8 cellular contexts compared by ENCODE assay signal in genomic region chr9:136991993-136992818, GRCh38. TPM values are rescaled to one million over a fixed set of nuclear protein-coding genes. Genes with fewer than 3 reads are reported as not detected.
DNase-seq lines count a peak whose midpoint lies in the region; ATAC-seq and TF ChIP-seq lines count a peak whose summit lies in the region.

Gene PAXX, plus strand, starts transcription at chr9:136992422. Its CDS starts 22 bp downstream, at chr9:136992444.

- H3K9me3 Mint-ChIP-seq in nephron progenitor cell = peaks cover 18% of the 10 kb centered on the region
- no peaks in the 10 kb centered on the region for H3K9me3 Mint-ChIP-seq in stimulated activated naive CD8-positive, alpha-beta T cell treated with anti-CD3 and anti-CD28 coated beads, Interleukin-15, Interleukin-2, amounts not matched to agents 100 ng/mL and 50 ng/mL, for 24 hours

- no peaks in the 10 kb centered on the region for H4K20me1 ChIP-seq in KMS-11 (ENCODE audit: insufficient read depth)

- H3K27ac Mint-ChIP-seq in nephron progenitor cell = no peak within 1 kb of the TSS
- H3K27ac Mint-ChIP-seq in stimulated activated naive CD8-positive, alpha-beta T cell treated with anti-CD3 and anti-CD28 coated beads, Interleukin-15, Interleukin-2, amounts not matched to agents 100 ng/mL and 50 ng/mL, for 24 hours = peak within 1 kb of the TSS; percentile 70

- TF ChIP-seq CTCF in KMS-11 (conservative IDR thresholded peaks at IDR 0.05; ENCODE audit: low read depth, low read length) (no peak), RWPE2 (IDR thresholded peaks at IDR 0.05; ENCODE audit: poor library complexity, severe bottlenecking) (no peak), fibroblast of the aortic adventitia (IDR thresholded peaks at IDR 0.05; ENCODE audit: insufficient read depth, low read length) (no peak), nephron progenitor cell (IDR thresholded peaks at IDR 0.05) (no peak)

- H3K4me1 Mint-ChIP-seq in nephron progenitor cell = peaks cover 25% of the 10 kb centered on the region
- H3K4me1 Mint-ChIP-seq in stimulated activated naive CD8-positive, alpha-beta T cell treated with anti-CD3 and anti-CD28 coated beads, Interleukin-15, Interleukin-2, amounts not matched to agents 100 ng/mL and 50 ng/mL, for 24 hours (ENCODE audit: low read depth) = peaks cover 25% of the 10 kb centered on the region

- H3K27me3 Mint-ChIP-seq in nephron progenitor cell (ENCODE audit: low read depth, poor library complexity) = peaks cover 28% of the 10 kb centered on the region
- H3K27me3 Mint-ChIP-seq in stimulated activated naive CD8-positive, alpha-beta T cell treated with anti-CD3 and anti-CD28 coated beads, Interleukin-15, Interleukin-2, amounts not matched to agents 100 ng/mL and 50 ng/mL, for 24 hours = peaks cover 7% of the 10 kb centered on the region

- peak within 1 kb of the TSS; percentile 89 for H3K4me2 ChIP-seq in KMS-11

- no peaks in the 10 kb centered on the region for H3K9me3 ChIP-seq in RWPE2 (ENCODE audit: severe bottlenecking)

- H3K4me3 ChIP-seq in KMS-11 (IDR thresholded peaks at IDR 0.05; ENCODE audit: insufficient read depth, low read depth, low read length) (no peak within 1 kb of the TSS), RWPE2 (ENCODE audit: severe bottlenecking) (peak within 1 kb of the TSS; percentile 47), fibroblast of the aortic adventitia (ENCODE audit: low read depth, low read length) (peak within 1 kb of the TSS; percentile 74)

- H3K36me3 ChIP-seq in KMS-11 (ENCODE audit: insufficient read depth) = no peaks in the 10 kb centered on the region
- H3K36me3 ChIP-seq in RWPE2 (ENCODE audit: low read depth) = peaks cover 4% of the 10 kb centered on the region; the same call in 1 of the 2 replicates

- peak within 1 kb of the TSS; percentile 76 for H3K27ac ChIP-seq in KMS-11
- peak within 1 kb of the TSS; percentile 49 for H3K27ac ChIP-seq in RWPE2 (ENCODE audit: poor library complexity, severe bottlenecking)

- H3K4me3 Mint-ChIP-seq in nephron progenitor cell = peak within 1 kb of the TSS; percentile 80
- H3K4me3 Mint-ChIP-seq in stimulated activated naive CD8-positive, alpha-beta T cell treated with anti-CD3 and anti-CD28 coated beads, Interleukin-15, Interleukin-2, amounts not matched to agents 100 ng/mL and 50 ng/mL, for 24 hours = peak within 1 kb of the TSS; percentile 85

- no peaks in the 10 kb centered on the region for H3K36me3 Mint-ChIP-seq in nephron progenitor cell (ENCODE audit: low read depth)
- no peaks in the 10 kb centered on the region for H3K36me3 Mint-ChIP-seq in stimulated activated naive CD8-positive, alpha-beta T cell treated with anti-CD3 and anti-CD28 coated beads, Interleukin-15, Interleukin-2, amounts not matched to agents 100 ng/mL and 50 ng/mL, for 24 hours (ENCODE audit: low read depth)

- H3K9ac ChIP-seq in KMS-11 = peak within 1 kb of the TSS; percentile 86

- DNase-seq in Daoy (ENCODE audit: low read depth) (peak; percentile 96), RWPE2 (ENCODE audit: low spot score) (peak; percentile 94), fibroblast of the aortic adventitia (ENCODE audit: low read depth) (peak; percentile 80), nephron progenitor cell (peak; percentile 99)
- DNase-seq in activated T-helper 9 cell treated with anti-CD3 and anti-CD28 coated beads, Interleukin-2, amount 50 U/mL, for 16 hours (ENCODE audit: low read depth) = peak; percentile 89

- no peaks in the 10 kb centered on the region for H3K79me2 ChIP-seq in KMS-11 (ENCODE audit: insufficient read depth, low read depth)

- H3K27me3 ChIP-seq in KMS-11 (ENCODE audit: insufficient read depth, low read depth) (peaks cover 47% of the 10 kb centered on the region), RWPE2 (ENCODE audit: insufficient read depth, poor library complexity, severe bottlenecking) (no peaks in the 10 kb centered on the region)

- H2AFZ ChIP-seq in KMS-11 (ENCODE audit: low read depth) = peak within 1 kb of the TSS; percentile 72

- peak; percentile 77 for ATAC-seq in GM21723 (IDR thresholded peaks at IDR 0.05; ENCODE audit: unreplicated experiment)
- peak; percentile 73 for ATAC-seq in RWPE2 (ENCODE audit: low read depth)

- H3K4me1 ChIP-seq in KMS-11 (ENCODE audit: low read depth, poor library complexity, severe bottlenecking) (peaks cover 9% of the 10 kb centered on the region), RWPE2 (ENCODE audit: insufficient read depth, poor library complexity, severe bottlenecking) (peaks cover 6% of the 10 kb centered on the region)

RNA-seq across cellular contexts. Expression of gene PAXX, which starts in this region (rescaled TPM):
- 60.5 and 66.9 TPM in 2 replicates for total RNA-seq in Daoy (2014; rRNA removed; shearing (Covaris generic))
- 7.1 and 18.3 TPM in 2 replicates for total RNA-seq in fibroblast of the aortic adventitia (ENCODE audit: low replicate concordance)
